Comparison of ENCODE assay signal across 11 cellular contexts in the genomic region with DNA sequence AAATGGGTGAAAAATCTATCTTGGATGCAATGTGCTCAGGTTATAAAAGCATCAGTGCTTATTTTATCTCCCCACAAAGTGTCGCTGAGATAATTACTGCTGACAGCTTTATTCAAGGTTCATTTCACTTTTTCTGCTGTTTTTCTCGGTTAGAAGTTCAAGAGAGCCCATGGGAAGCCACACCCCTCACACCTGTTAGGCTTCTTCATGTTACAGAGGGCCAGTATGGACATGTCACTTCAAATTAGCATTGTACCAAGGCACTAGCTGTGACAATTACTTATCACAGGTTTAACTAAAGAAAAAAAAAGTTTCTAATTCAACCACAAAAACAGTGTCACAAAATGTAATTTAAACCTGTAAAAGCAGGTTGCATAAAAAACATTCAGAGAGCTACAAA.
DNase-seq lines count a peak whose midpoint lies in the region; ATAC-seq, FAIRE-seq and TF ChIP-seq lines count a peak whose summit lies in the region.
"Had no signal": no experiment of that assay in that cellular context is flagged by ENCODE, and none has a peak within 500 bp of the region (broad histone marks: within the 10 kb centered on the region; RNA-seq: fewer than 3 reads in every experiment).

No MANE protein-coding gene starts in this region.

- no peak for TF ChIP-seq CTCF in D721Med (IDR thresholded peaks at IDR 0.05; ENCODE audit: insufficient read depth, missing control alignments)

- FAIRE-seq in GM19239 (lab: Jason Lieb, UNC) (peak; percentile 21), D721Med (lab: Jason Lieb, UNC) (no peak)

- DNase-seq in GM19239 (ENCODE audit: insufficient read length, low spot score) (no peak), NCI-H345 treated with DMSO at 0.1 percent for 48 hours (lab: John Stamatoyannopoulos, UW; ENCODE audit: unreplicated experiment) (peak; percentile 95), retina (peak; percentile 8), SKM-1 (lab: John Stamatoyannopoulos, UW; ENCODE audit: unreplicated experiment) (no peak), D721Med (ENCODE audit: insufficient read length, low spot score) (no peak)
- DNase-seq: activated naive CD4-positive, alpha-beta T cell treated with Interleukin-2 at 50 U/mL for 16 hours; dermis blood vessel endothelial cell; hippocampal formation; OCI-M1 had no signal

- ATAC-seq in HG03432 (IDR thresholded peaks at IDR 0.05; ENCODE audit: unreplicated experiment): peak; percentile 85
- no peak for ATAC-seq in activated CD4-positive, CD25-positive, alpha-beta regulatory T cell treated with anti-CD3 and anti-CD28 coated beads, Interleukin-2, amount 50 U/mL, for 24 hours

Comparison
In these comparisons a context has a peak if more than half of its experiments do, and no peak if none do; other contexts are left out.
1. DNase-seq: peak in NCI-H345 treated with DMSO at 0.1 percent for 48 hours (single experiment) and retina (single experiment); none in GM19239 (single experiment), SKM-1 (single experiment) and D721Med (single experiment).